Comparison of ENCODE assay signal across 30 cellular contexts in genomic region chr17:47675380-47676198, GRCh38. TPM values are rescaled to one million over a fixed set of nuclear protein-coding genes. Genes with fewer than 3 reads are reported as not detected.
DNase-seq lines count a peak whose midpoint lies in the region; ATAC-seq, FAIRE-seq and TF ChIP-seq lines count a peak whose summit lies in the region.
"Had no signal": no experiment of that assay in that cellular context is flagged by ENCODE, and none has a peak within 500 bp of the region (broad histone marks: within the 10 kb centered on the region; RNA-seq: fewer than 3 reads in every experiment).

No MANE protein-coding gene starts in this region.

- no peaks in the 10 kb centered on the region for H3K4me1 ChIP-seq in pancreas
- H3K4me1 ChIP-seq: BE2C had no signal

- DNase-seq in activated naive CD4-positive, alpha-beta T cell treated with anti-CD3 and anti-CD28 coated beads for 36 hours, result no peak
- no peak for DNase-seq in activated naive CD4-positive, alpha-beta T cell (lab: John Stamatoyannopoulos, UW)
- DNase-seq in Calu3, result no peak
- no peak for DNase-seq in activated CD8-positive, alpha-beta T cell treated with anti-CD3 and anti-CD28 coated beads for 36 hours
- DNase-seq in myocyte (ENCODE audit: low read depth), result peak; percentile 26
- DNase-seq in pancreas, result no peak
- DNase-seq in mucosa of gallbladder (ENCODE audit: low spot score), result no peak
- no peak for DNase-seq in chondrocyte (ENCODE audit: low spot score)
- DNase-seq: activated CD4-positive, CD25-positive, alpha-beta regulatory T cell treated with anti-CD3 and anti-CD28 coated beads, Interleukin-2, amount 50 U/mL, for 72 hours; BE2C; COR-L47; DMS79 treated with DMSO at 0.1 percent for 48 hours; GF-D8; KBM-7; MG63; natural killer cell; NCI-H2029; NCI-H526 treated with DMSO at 0.1 percent for 48 hours; ovary; retina; stimulated activated CD4-positive, alpha-beta T cell treated with anti-CD3 and anti-CD28 coated beads, Interleukin-4, amount 100 ng/mL, for 1 hour; trophoblast cell had no signal

- H3K4me3 Mint-ChIP-seq in activated naive CD4-positive, alpha-beta T cell treated with anti-CD3 and anti-CD28 coated beads for 36 hours, result no peak overlapping the region
- no peak overlapping the region for H3K4me3 Mint-ChIP-seq in Calu3 (ENCODE audit: low read depth, unreplicated experiment)
- no peak overlapping the region for H3K4me3 Mint-ChIP-seq in activated CD8-positive, alpha-beta T cell treated with anti-CD3 and anti-CD28 coated beads for 36 hours
- no peak overlapping the region for H3K4me3 Mint-ChIP-seq in chondrocyte (ENCODE audit: unreplicated experiment)
- H3K4me3 Mint-ChIP-seq: mesothelial cell of epicardium, natural killer cell had no signal

- intact Hi-C loops in activated naive CD4-positive, alpha-beta T cell treated with anti-CD3 and anti-CD28 coated beads for 36 hours (cut with micrococcal nuclease), result no loop called here
- intact Hi-C loops in Calu3 (cut with micrococcal nuclease; ENCODE audit: unreplicated experiment), result no loop called here
- intact Hi-C loops in activated CD8-positive, alpha-beta T cell treated with anti-CD3 and anti-CD28 coated beads for 36 hours (cut with micrococcal nuclease), result no loop called here
- intact Hi-C loops in pancreas (cut with DNase I), result no loop called here

- no TSS peak for BruUV-seq in Calu3 (replicated peaks; lab: Mats Ljungman, UMichigan)

- H3K36me3 ChIP-seq in pancreas, result peaks cover 16 to 94% (median 61%) of the 10 kb centered on the region in 3 donors
- H3K36me3 ChIP-seq: ovary had no signal

- ATAC-seq in activated CD8-positive, alpha-beta T cell treated with anti-CD3 and anti-CD28 coated beads for 36 hours, result no peak
- ATAC-seq in pancreas, result no peak
- ATAC-seq: natural killer cell had no signal

- peaks cover 25% of the 10 kb centered on the region for H3K4me1 Mint-ChIP-seq in activated naive CD4-positive, alpha-beta T cell treated with anti-CD3 and anti-CD28 coated beads for 36 hours (ENCODE audit: low read depth)
- H3K4me1 Mint-ChIP-seq in Calu3 (ENCODE audit: low read depth, unreplicated experiment), result no peaks in the 10 kb centered on the region
- peaks cover 32% of the 10 kb centered on the region for H3K4me1 Mint-ChIP-seq in activated CD8-positive, alpha-beta T cell treated with anti-CD3 and anti-CD28 coated beads for 36 hours (ENCODE audit: low read depth)
- no peaks in the 10 kb centered on the region for H3K4me1 Mint-ChIP-seq in chondrocyte (ENCODE audit: low read depth)
- H3K4me1 Mint-ChIP-seq: mesothelial cell of epicardium, natural killer cell had no signal

- H3K9me3 ChIP-seq in pancreas, result no peaks in the 10 kb centered on the region
- H3K9me3 ChIP-seq: BE2C, MG63, ovary had no signal

- no peaks in the 10 kb centered on the region for H3K9me3 Mint-ChIP-seq in activated naive CD4-positive, alpha-beta T cell treated with anti-CD3 and anti-CD28 coated beads for 36 hours
- H3K9me3 Mint-ChIP-seq in Calu3 (ENCODE audit: low read depth, unreplicated experiment), result no peaks in the 10 kb centered on the region
- no peaks in the 10 kb centered on the region for H3K9me3 Mint-ChIP-seq in activated CD8-positive, alpha-beta T cell treated with anti-CD3 and anti-CD28 coated beads for 36 hours
- no peaks in the 10 kb centered on the region for H3K9me3 Mint-ChIP-seq in chondrocyte (ENCODE audit: low read depth)
- H3K9me3 Mint-ChIP-seq: mesothelial cell of epicardium, natural killer cell had no signal

- CTCF ChIA-PET in activated naive CD4-positive, alpha-beta T cell treated with anti-CD3 and anti-CD28 coated beads for 36 hours (lab: Charles Lee), result interaction anchor here (2.4 to 3.0 kb wide), 2 partner anchors 11 kb away, joined by 24 to 36 read pairs; no protein-coding TSS in a partner anchor
- CTCF ChIA-PET in Calu3 (lab: Charles Lee), result interaction anchor here (0.6 to 1.7 kb wide), 2 partner anchors 26 to 188 kb away, joined by 3 to 4 read pairs; partner anchors contain the start of gene KPNB1
- CTCF ChIA-PET in activated CD8-positive, alpha-beta T cell treated with anti-CD3 and anti-CD28 coated beads for 36 hours (lab: Charles Lee), result interaction anchor here (0.9 to 7.8 kb wide), 7 partner anchors 12 to 126 kb away, joined by 3 to 90 read pairs (median 5); no protein-coding TSS in a partner anchor

- no peaks in the 10 kb centered on the region for H3K27me3 ChIP-seq in pancreas
- H3K27me3 ChIP-seq: BE2C, MG63, ovary had no signal

- TF ChIP-seq CTCF in Calu3 (IDR thresholded peaks at IDR 0.05; ENCODE audit: unreplicated experiment) (no peak), pancreas (IDR thresholded peaks at IDR 0.05) (no peak), chondrocyte (IDR thresholded peaks at IDR 0.05) (no peak)
- TF ChIP-seq CTCF in activated CD8-positive, alpha-beta T cell treated with anti-CD3 and anti-CD28 coated beads for 36 hours (IDR thresholded peaks at IDR 0.05), result no peak

- H3K4me3 ChIP-seq in pancreas, result no peak overlapping the region
- H3K4me3 ChIP-seq: MG63, ovary had no signal

- no peak for FAIRE-seq in pancreas (lab: Jason Lieb, UNC)
- FAIRE-seq: H1, islet of Langerhans, TTC549 had no signal

- POLR2A ChIA-PET in activated CD8-positive, alpha-beta T cell treated with anti-CD3 and anti-CD28 coated beads for 36 hours (lab: Charles Lee), result interaction anchor here (1.1 to 26.8 kb wide), 5 partner anchors 12 to 61 kb away, joined by 3 to 583 read pairs (median 4); partner anchors contain the start of gene KPNB1

- H3K27ac Mint-ChIP-seq in activated naive CD4-positive, alpha-beta T cell treated with anti-CD3 and anti-CD28 coated beads for 36 hours, result peak overlapping the region; percentile 63
- H3K27ac Mint-ChIP-seq in Calu3 (ENCODE audit: unreplicated experiment) (peak overlapping the region; percentile 27), chondrocyte (ENCODE audit: unreplicated experiment) (no peak overlapping the region)
- peak overlapping the region; percentile 21 for H3K27ac Mint-ChIP-seq in activated CD8-positive, alpha-beta T cell treated with anti-CD3 and anti-CD28 coated beads for 36 hours
- H3K27ac Mint-ChIP-seq: mesothelial cell of epicardium had no signal

- H3K27me3 Mint-ChIP-seq in activated naive CD4-positive, alpha-beta T cell treated with anti-CD3 and anti-CD28 coated beads for 36 hours (ENCODE audit: low read depth), result no peaks in the 10 kb centered on the region
- H3K27me3 Mint-ChIP-seq in Calu3 (ENCODE audit: unreplicated experiment) (no peaks in the 10 kb centered on the region), chondrocyte (ENCODE audit: low read depth) (no peaks in the 10 kb centered on the region)
- H3K27me3 Mint-ChIP-seq in activated CD8-positive, alpha-beta T cell treated with anti-CD3 and anti-CD28 coated beads for 36 hours, result no peaks in the 10 kb centered on the region

- 97 to 99% methylated on average over 2 of the region's 2 CpGs for WGBS in pancreas, 2 donors

- H3K27ac ChIP-seq in pancreas, result no peak overlapping the region
- H3K27ac ChIP-seq: ovary had no signal

- peaks cover 80% of the 10 kb centered on the region for H3K36me3 Mint-ChIP-seq in activated naive CD4-positive, alpha-beta T cell treated with anti-CD3 and anti-CD28 coated beads for 36 hours (ENCODE audit: low read depth)
- H3K36me3 Mint-ChIP-seq in Calu3 (ENCODE audit: insufficient read depth, unreplicated experiment) (peaks cover 99% of the 10 kb centered on the region), chondrocyte (ENCODE audit: low read depth) (peaks cover 61% of the 10 kb centered on the region)
- peaks cover 81% of the 10 kb centered on the region for H3K36me3 Mint-ChIP-seq in activated CD8-positive, alpha-beta T cell treated with anti-CD3 and anti-CD28 coated beads for 36 hours (ENCODE audit: low read depth)

RNA-seq across cellular contexts. Expression of gene TBKBP1, which starts 18.4 kb away (rescaled TPM):
- 10 to 100 TPM; 19.5 to 19.7 TPM for total RNA-seq in activated naive CD4-positive, alpha-beta T cell treated with anti-CD3 and anti-CD28 coated beads for 36 hours
- total RNA-seq in Calu3 (2022), result 6.4 and 6.5 TPM in 2 replicates
- total RNA-seq in activated CD8-positive, alpha-beta T cell treated with anti-CD3 and anti-CD28 coated beads for 36 hours, result 10 to 100 TPM; 12.4 to 13.6 TPM
- 13.7 and 18.0 TPM in 2 replicates for total RNA-seq in myocyte
- polyA plus RNA-seq in myocyte (2012), result 14.2 TPM
- 1 to 10 TPM; 4.7 to 7.0 (median 5.7) TPM for total RNA-seq in pancreas
- polyA plus RNA-seq in pancreas, result 10 to 100 TPM; 11.1 to 21.2 TPM
- total RNA-seq in mucosa of gallbladder, result 9.2 TPM
- 11.3 to 13.6 TPM (median 12.6 TPM) in 3 replicates for total RNA-seq in chondrocyte

RNA-seq across cellular contexts. Expression of gene KPNB1, which starts 25.9 kb away (rescaled TPM):
- total RNA-seq in activated naive CD4-positive, alpha-beta T cell treated with anti-CD3 and anti-CD28 coated beads for 36 hours, result 100 to 1,000 TPM; 602 to 614 TPM
- 511 and 538 TPM in 2 replicates for total RNA-seq in Calu3 (2022)
- 100 to 1,000 TPM; 589 to 605 TPM for total RNA-seq in activated CD8-positive, alpha-beta T cell treated with anti-CD3 and anti-CD28 coated beads for 36 hours
- 230 and 249 TPM in 2 replicates for total RNA-seq in myocyte
- polyA plus RNA-seq in myocyte (2012), result 140 TPM
- 100 to 1,000 TPM in 5 of 6 donors, 10 to 100 TPM in 1; 91.5 to 126 (median 118) TPM for total RNA-seq in pancreas
- polyA plus RNA-seq in pancreas, result 10 to 100 TPM; 18.1 to 36.7 TPM
- total RNA-seq in mucosa of gallbladder, result 207 TPM
- total RNA-seq in chondrocyte, result 292 to 306 TPM (median 298 TPM) in 3 replicates

RNA-seq across cellular contexts. Expression of gene TBX21, which starts 57.4 kb away (rescaled TPM):
- total RNA-seq in activated naive CD4-positive, alpha-beta T cell treated with anti-CD3 and anti-CD28 coated beads for 36 hours, result 10 to 100 TPM; 50.6 to 52.3 TPM
- not detected in 2 replicates for total RNA-seq in Calu3 (2022)
- total RNA-seq in activated CD8-positive, alpha-beta T cell treated with anti-CD3 and anti-CD28 coated beads for 36 hours, result 10 to 100 TPM; 53.0 to 56.9 TPM
- not detected in 2 replicates for total RNA-seq in myocyte
- polyA plus RNA-seq in myocyte (2012), result not detected
- total RNA-seq in pancreas, result under 1 TPM in 5 of 6 donors, not detected in 1; 0.16 to 0.40 (median 0.19) TPM
- polyA plus RNA-seq in pancreas, result under 1 TPM in 1 of 2 donors, not detected in 1; 0.09 TPM
- total RNA-seq in mucosa of gallbladder, result 1.8 TPM
- not detected in 3 replicates for total RNA-seq in chondrocyte
- total RNA-seq: dermis microvascular lymphatic vessel endothelial cell, H1, HT-29, mesothelial cell of epicardium, RPMI7951, SK-MEL-5 had no signal
- polyA plus RNA-seq: H1 had no signal

Comparison
In these comparisons a context has a peak if more than half of its experiments do, and no peak if none do; other contexts are left out.
1. RNA of gene TBX21, which starts 57.4 kb away (total RNA-seq): 53.0 to 56.9 TPM in activated CD8-positive, alpha-beta T cell treated with anti-CD3 and anti-CD28 coated beads for 36 hours and 50.6 to 52.3 TPM in activated naive CD4-positive, alpha-beta T cell treated with anti-CD3 and anti-CD28 coated beads for 36 hours; 1.8 TPM in mucosa of gallbladder (single experiment), 0.16 to 0.40 TPM in pancreas, not detected in Calu3, not detected in myocyte and not detected in chondrocyte; every median in the first group is over 10 times any median in the second.